In the genomic region with DNA sequence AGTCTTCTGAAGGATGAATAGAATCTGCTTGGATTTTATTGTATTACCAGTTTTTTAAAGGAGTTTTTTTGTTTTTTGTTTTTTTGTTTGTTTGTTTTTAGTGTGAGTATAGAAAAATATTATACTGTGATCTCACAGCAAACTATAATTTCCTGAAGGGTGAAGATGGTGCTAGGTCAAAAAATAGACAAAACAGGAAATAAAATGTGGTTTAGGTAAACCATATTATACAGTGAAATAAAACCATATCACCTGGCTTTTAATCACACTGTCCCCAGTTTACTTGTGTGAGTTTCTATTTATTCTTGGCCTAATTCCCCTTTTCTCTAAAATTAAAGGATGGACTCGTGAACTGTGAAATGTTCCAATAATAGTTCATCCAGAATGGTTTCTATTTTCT, we compare ENCODE assay signal across 36 cellular contexts.
"Had no signal": no experiment of that assay in that cellular context is flagged by ENCODE, and none has a peak within 500 bp of the region (broad histone marks: within the 10 kb centered on the region; RNA-seq: fewer than 3 reads in every experiment).

No MANE protein-coding gene starts in this region.

- H3K9me3 ChIP-seq: adrenal gland, body of pancreas, breast epithelium had no signal

- H3K9me3 Mint-ChIP-seq: activated T-helper 17 cell treated with anti-CD3 and anti-CD28 coated beads, Interleukin-2, amount 50 U/mL, for 72 hours had no signal

- H3K36me3 Mint-ChIP-seq: activated CD4-positive, alpha-beta memory T cell treated with anti-CD3 and anti-CD28 coated beads for 36 hours; activated naive CD8-positive, alpha-beta T cell treated with anti-CD3 and anti-CD28 coated beads for 36 hours had no signal

- H3K4me1 Mint-ChIP-seq: activated B cell treated with CpG ODN at 0.5 μM for 24 hours; activated CD4-positive, alpha-beta T cell treated with anti-CD3 and anti-CD28 coated beads, Interleukin-2, amount 10 ng/mL, durations not matched to agents 24 days and 14 days; activated naive CD8-positive, alpha-beta T cell treated with anti-CD3 and anti-CD28 coated beads for 36 hours; activated T-helper 17 cell treated with anti-CD3 and anti-CD28 coated beads, Interleukin-2, amount 50 U/mL, for 72 hours had no signal

- H3K4me1 ChIP-seq: adrenal gland, body of pancreas, breast epithelium had no signal

- H3K27ac Mint-ChIP-seq: activated B cell treated with CpG ODN at 0.5 μM for 24 hours; activated CD4-positive, alpha-beta memory T cell treated with anti-CD3 and anti-CD28 coated beads for 36 hours; activated CD4-positive, alpha-beta T cell treated with anti-CD3 and anti-CD28 coated beads, Interleukin-2, amount 10 ng/mL, durations not matched to agents 24 days and 14 days; activated CD8-positive, alpha-beta T cell treated with anti-CD3 and anti-CD28 coated beads for 36 hours; activated naive CD4-positive, alpha-beta T cell treated with anti-CD3 and anti-CD28 coated beads for 36 hours; activated naive CD4-positive, alpha-beta T cell treated with anti-CD3 and anti-CD28 coated beads, Interleukin-2, amount 50 U/mL, for 72 hours; activated naive CD8-positive, alpha-beta T cell treated with anti-CD3 and anti-CD28 coated beads for 36 hours; activated T-cell treated with anti-CD3 and anti-CD28 coated beads, Interleukin-2, amount 50 U/mL, for 72 hours; activated T-helper 1 cell treated with anti-CD3 and anti-CD28 coated beads, Interleukin-12 subunit alpha, Interleukin-12 subunit beta, Interleukin-2, Interleukin-4 antibody, amounts not matched to agents 30 ng/mL and 10 ng/mL and 1 ng/mL, durations not matched to agents 14 hours and 24 hours and 36 hours; activated T-helper 17 cell treated with anti-CD3 and anti-CD28 coated beads, Interleukin-2, amount 50 U/mL, for 72 hours; T-helper 1 cell treated with Interleukin-12 subunit alpha and Interleukin-12 subunit beta and Interleukin-4 antibody, amounts not matched to agents 30 μg/mL and 1 μg/mL, for 36 hours; T-helper 2 cell treated with Interferon-gamma antibody and Interleukin-4, amounts not matched to agents 5 μg/mL and 100 μg/mL, for 36 hours had no signal

- H3K27me3 ChIP-seq: adrenal gland, body of pancreas, brain microvascular endothelial cell, breast epithelium had no signal

- DNase-seq: activated B cell treated with CpG ODN at 0.5 μM for 24 hours; activated CD4-positive, alpha-beta memory T cell treated with anti-CD3 and anti-CD28 coated beads for 36 hours; activated CD4-positive, alpha-beta T cell treated with anti-CD3 and anti-CD28 coated beads for 4 hours; activated CD4-positive, alpha-beta T cell treated with anti-CD3 and anti-CD28 coated beads, Interleukin-2, amount 10 ng/mL, durations not matched to agents 24 days and 14 days; activated CD4-positive, alpha-beta T cell treated with anti-CD3 and anti-CD28 coated beads, Interleukin-2, amount 50 U/mL, for 1 hour; activated CD4-positive, alpha-beta T cell treated with anti-CD3 and anti-CD28 coated beads, Interleukin-2, amount 50 U/mL, for 4 hours; activated CD4-positive, CD25-positive, alpha-beta regulatory T cell treated with anti-CD3 and anti-CD28 coated beads, Interleukin-2, amount 50 U/mL, for 72 hours; activated CD8-positive, alpha-beta memory T cell treated with anti-CD3 and anti-CD28 coated beads, Interleukin-2, amount 50 U/mL, for 4 hours; activated CD8-positive, alpha-beta T cell treated with anti-CD3 and anti-CD28 coated beads for 36 hours; activated effector memory CD4-positive, alpha-beta T cell treated with anti-CD3 and anti-CD28 coated beads, Interleukin-2, amount 50 U/mL, for 16 hours; activated gamma-delta T cell treated with Interleukin-2 at 50 U/mL for 16 hours; activated naive CD4-positive, alpha-beta T cell; activated naive CD4-positive, alpha-beta T cell treated with anti-CD3 and anti-CD28 coated beads for 36 hours; activated naive CD4-positive, alpha-beta T cell treated with anti-CD3 and anti-CD28 coated beads, Interleukin-2, amount 50 U/mL, for 16 hours; activated naive CD8-positive, alpha-beta T cell treated with anti-CD3 and anti-CD28 coated beads for 36 hours; activated T-cell treated with anti-CD3 and anti-CD28 coated beads for 4 hours; activated T-cell treated with anti-CD3 and anti-CD28 coated beads, Interleukin-2, amount 50 U/mL, for 1 hour; activated T-cell treated with anti-CD3 and anti-CD28 coated beads, Interleukin-2, amount 50 U/mL, for 4 hours; activated T-cell treated with anti-CD3 and anti-CD28 coated beads, Interleukin-2, amount 50 U/mL, for 72 hours; adrenal gland; amniotic stem cell; aorta; body of pancreas; brain microvascular endothelial cell; central memory CD4-positive, alpha-beta T cell; cerebellar nuclear complex; T-helper 1 cell; T-helper 2 cell; T-helper 9 cell had no signal

- H3K4me3 ChIP-seq: adrenal gland, body of pancreas, breast epithelium had no signal

- H3K27ac ChIP-seq: adrenal gland, body of pancreas, brain microvascular endothelial cell, breast epithelium, VCaP had no signal

- H3K36me3 ChIP-seq: adrenal gland, brain microvascular endothelial cell, breast epithelium had no signal

- H3K4me3 Mint-ChIP-seq: activated B cell treated with CpG ODN at 0.5 μM for 24 hours; activated CD4-positive, alpha-beta memory T cell treated with anti-CD3 and anti-CD28 coated beads for 36 hours; activated CD4-positive, alpha-beta T cell treated with anti-CD3 and anti-CD28 coated beads, Interleukin-2, amount 10 ng/mL, durations not matched to agents 24 days and 14 days; activated CD8-positive, alpha-beta T cell treated with anti-CD3 and anti-CD28 coated beads for 36 hours; activated naive CD4-positive, alpha-beta T cell treated with anti-CD3 and anti-CD28 coated beads for 36 hours; activated naive CD8-positive, alpha-beta T cell treated with anti-CD3 and anti-CD28 coated beads for 36 hours; activated T-cell treated with anti-CD3 and anti-CD28 coated beads, Interleukin-2, amount 50 U/mL, for 4 hours; activated T-cell treated with anti-CD3 and anti-CD28 coated beads, Interleukin-2, amount 50 U/mL, for 72 hours; activated T-helper 1 cell treated with anti-CD3 and anti-CD28 coated beads, Interleukin-12 subunit alpha, Interleukin-12 subunit beta, Interleukin-2, Interleukin-4 antibody, amounts not matched to agents 30 ng/mL and 10 ng/mL and 1 ng/mL, durations not matched to agents 14 hours and 24 hours and 36 hours; activated T-helper 17 cell treated with anti-CD3 and anti-CD28 coated beads, Interleukin-2, amount 50 U/mL, for 72 hours; T-helper 1 cell treated with Interleukin-12 subunit alpha and Interleukin-12 subunit beta and Interleukin-4 antibody, amounts not matched to agents 30 μg/mL and 1 μg/mL, for 36 hours; T-helper 2 cell treated with Interferon-gamma antibody and Interleukin-4, amounts not matched to agents 5 μg/mL and 100 μg/mL, for 36 hours had no signal

- ATAC-seq: activated CD8-positive, alpha-beta T cell treated with anti-CD3 and anti-CD28 coated beads for 36 hours; activated naive CD4-positive, alpha-beta T cell treated with anti-CD3 and anti-CD28 coated beads, Interleukin-2, amount 50 U/mL, for 72 hours; activated T-cell treated with anti-CD3 and anti-CD28 coated beads, Interleukin-2, amount 50 U/mL, for 4 hours; activated T-cell treated with anti-CD3 and anti-CD28 coated beads, Interleukin-2, amount 50 U/mL, for 72 hours; activated T-helper 17 cell treated with anti-CD3 and anti-CD28 coated beads, Interleukin-2, amount 50 U/mL, for 72 hours; body of pancreas had no signal

- H3K27me3 Mint-ChIP-seq: activated B cell treated with CpG ODN at 0.5 μM for 24 hours; activated CD4-positive, alpha-beta memory T cell treated with anti-CD3 and anti-CD28 coated beads for 36 hours; activated CD4-positive, alpha-beta T cell treated with anti-CD3 and anti-CD28 coated beads, Interleukin-2, amount 10 ng/mL, durations not matched to agents 24 days and 14 days; activated CD8-positive, alpha-beta T cell treated with anti-CD3 and anti-CD28 coated beads for 36 hours; activated naive CD8-positive, alpha-beta T cell treated with anti-CD3 and anti-CD28 coated beads for 36 hours; activated T-helper 17 cell treated with anti-CD3 and anti-CD28 coated beads, Interleukin-2, amount 50 U/mL, for 72 hours had no signal
